In the genomic region with DNA sequence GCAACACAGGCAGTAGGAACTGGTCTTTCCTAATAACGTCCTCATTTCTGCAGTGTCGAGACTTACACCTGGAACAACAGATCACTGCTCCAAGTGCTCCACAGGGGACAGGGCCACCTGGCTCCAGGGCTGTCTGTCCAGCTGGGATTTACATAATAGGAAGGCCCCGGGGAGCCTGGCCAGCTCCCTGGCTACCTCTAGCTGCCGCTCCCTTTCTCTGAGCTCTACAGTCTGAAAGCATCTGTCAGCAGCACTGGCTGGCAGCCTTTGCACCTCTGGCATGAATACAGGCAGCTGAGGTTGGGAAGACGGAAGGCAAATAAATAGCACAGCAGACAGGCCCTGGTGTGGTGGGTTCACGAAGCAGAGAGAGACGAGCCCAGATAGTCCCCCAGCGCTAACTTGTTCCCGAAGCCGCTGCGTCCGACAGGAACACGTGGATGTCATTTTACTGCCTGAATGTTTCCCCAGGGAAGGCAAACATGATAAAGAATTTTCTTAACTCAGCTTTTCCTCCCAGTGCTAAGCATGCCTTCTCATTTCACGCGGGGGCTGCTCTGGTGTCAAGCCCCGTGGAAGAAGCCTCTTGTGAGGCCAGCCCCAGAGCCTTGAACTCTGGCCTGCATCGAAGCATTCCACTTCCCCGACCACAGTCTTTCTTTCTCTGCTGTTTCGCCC, we compare ENCODE assay signal across 11 cellular contexts.
DNase-seq lines count a peak whose midpoint lies in the region; ATAC-seq and TF ChIP-seq lines count a peak whose summit lies in the region.
"Had no signal": no experiment of that assay in that cellular context is flagged by ENCODE, and none has a peak within 500 bp of the region (broad histone marks: within the 10 kb centered on the region; RNA-seq: fewer than 3 reads in every experiment).

No MANE protein-coding gene starts in this region.

- peak; percentile 86 to 89 for ATAC-seq in right cardiac atrium
- no peak for ATAC-seq in PC-3
- no peak for ATAC-seq in activated CD4-positive, alpha-beta T cell treated with anti-CD3 and anti-CD28 coated beads for 36 hours
- ATAC-seq: activated naive CD4-positive, alpha-beta T cell treated with anti-CD3 and anti-CD28 coated beads, Interleukin-2, amount 50 U/mL, for 72 hours had no signal

- H3K36me3 Mint-ChIP-seq in Caco-2 (ENCODE audit: insufficient read depth, unreplicated experiment) (no peaks in the 10 kb centered on the region), CD14-positive monocyte (no peaks in the 10 kb centered on the region)
- H3K36me3 Mint-ChIP-seq in activated CD4-positive, alpha-beta T cell treated with anti-CD3 and anti-CD28 coated beads for 36 hours (ENCODE audit: low read depth), result no peaks in the 10 kb centered on the region
- H3K36me3 Mint-ChIP-seq: activated naive CD4-positive, alpha-beta T cell treated with anti-CD3 and anti-CD28 coated beads, Interleukin-2, amount 50 U/mL, for 72 hours had no signal

- intact Hi-C loops in Caco-2 (cut with micrococcal nuclease; ENCODE audit: unreplicated experiment) (loop anchor here (2.0 kb wide), 1 partner anchor 33 kb away; no protein-coding TSS in a partner anchor), ascending aorta (cut with DNase I) (no loop called here), right cardiac atrium (cut with DNase I) (no loop called here), CD14-positive monocyte (cut with micrococcal nuclease) (no loop called here), PC-3 (cut with micrococcal nuclease) (no loop called here)
- intact Hi-C loops in activated CD4-positive, alpha-beta T cell treated with anti-CD3 and anti-CD28 coated beads for 36 hours (cut with DNase I, micrococcal nuclease), result no loop called here

- H3K14ac ChIP-seq in trophoblast cell (ENCODE audit: low read length), result no peak overlapping the region

- no peaks in the 10 kb centered on the region for H3K36me3 ChIP-seq in Caco-2 (ENCODE audit: control insufficient read depth, insufficient read depth, low read length)
- no peaks in the 10 kb centered on the region for H3K36me3 ChIP-seq in ascending aorta
- no peaks in the 10 kb centered on the region for H3K36me3 ChIP-seq in trophoblast cell (ENCODE audit: control insufficient read depth in 1 of 2, insufficient read depth in 2 of 2, low read length in 2 of 2)
- H3K36me3 ChIP-seq in PC-3 (ENCODE audit: low read depth, low read length), result no peaks in the 10 kb centered on the region

- no peaks in the 10 kb centered on the region for H3K9me2 ChIP-seq in PC-3 (replicated peaks; ENCODE audit: low read length)

- TF ChIP-seq CTCF in Caco-2 (IDR thresholded peaks at IDR 0.05; ENCODE audit: insufficient read depth in 1 of 2, low read depth in 1 of 2, low read length in 1 of 2, severe bottlenecking in 1 of 2, unreplicated experiment in 1 of 2) (no peak), ascending aorta (IDR thresholded peaks at IDR 0.05) (no peak), CD14-positive monocyte (IDR thresholded peaks at IDR 0.05) (no peak), PC-3 (conservative IDR thresholded peaks at IDR 0.05; ENCODE audit: low read depth, low read length) (no peak)

- POLR2A ChIA-PET in Caco-2 (lab: Charles Lee), result interaction anchor here (0.6 kb wide), 1 partner anchor 805 kb away, joined by 4 read pairs; no protein-coding TSS in a partner anchor
- POLR2A ChIA-PET in PC-3 (lab: Charles Lee; ENCODE audit: unreplicated experiment), result no interaction called here
- POLR2A ChIA-PET in activated CD4-positive, alpha-beta T cell treated with anti-CD3 and anti-CD28 coated beads for 36 hours (lab: Charles Lee), result interaction anchor here (0.7 kb wide), 1 partner anchor 219 kb away, joined by 5 read pairs; no protein-coding TSS in a partner anchor

- no peak overlapping the region for H2AK5ac ChIP-seq in trophoblast cell (ENCODE audit: low read length)

- H3K27me3 ChIP-seq in Caco-2 (replicated peaks; ENCODE audit: control insufficient read depth, insufficient read depth, low read length), result no peaks in the 10 kb centered on the region
- no peaks in the 10 kb centered on the region for H3K27me3 ChIP-seq in ascending aorta
- no peaks in the 10 kb centered on the region for H3K27me3 ChIP-seq in right cardiac atrium (ENCODE audit: control insufficient read depth, insufficient read depth)
- H3K27me3 ChIP-seq in trophoblast cell (ENCODE audit: insufficient read depth, low read length), result no peaks in the 10 kb centered on the region
- H3K27me3 ChIP-seq in PC-3 (ENCODE audit: low read length), result peaks cover 20% of the 10 kb centered on the region

- CTCF ChIA-PET in Caco-2 (lab: Charles Lee), result interaction anchor here (1.0 to 1.2 kb wide), 2 partner anchors 36 to 126 kb away, joined by 3 to 4 read pairs; no protein-coding TSS in a partner anchor
- CTCF ChIA-PET in PC-3 (lab: Charles Lee), result no interaction called here
- CTCF ChIA-PET in activated CD4-positive, alpha-beta T cell treated with anti-CD3 and anti-CD28 coated beads for 36 hours (lab: Charles Lee), result interaction anchor here (0.7 kb wide), 1 partner anchor 10 kb away, joined by 3 read pairs; no protein-coding TSS in a partner anchor

- H4K8ac ChIP-seq in trophoblast cell (ENCODE audit: low read depth, low read length), result no peak overlapping the region

- H3K4me2 ChIP-seq in trophoblast cell (ENCODE audit: low read length), result no peak overlapping the region
- no peak overlapping the region for H3K4me2 ChIP-seq in PC-3 (ENCODE audit: low read length)

- H3K9me3 ChIP-seq in Caco-2 (no peaks in the 10 kb centered on the region), ascending aorta (no peaks in the 10 kb centered on the region), right cardiac atrium (ENCODE audit: control insufficient read depth, low read length) (no peaks in the 10 kb centered on the region), trophoblast cell (ENCODE audit: insufficient read depth, low read depth, low read length) (no peaks in the 10 kb centered on the region), PC-3 (ENCODE audit: low read length) (no peaks in the 10 kb centered on the region)

- H3K4me3 Mint-ChIP-seq in Caco-2 (ENCODE audit: unreplicated experiment) (peak overlapping the region; percentile 28), CD14-positive monocyte (no peak overlapping the region)
- H3K4me3 Mint-ChIP-seq in activated CD4-positive, alpha-beta T cell treated with anti-CD3 and anti-CD28 coated beads for 36 hours, result no peak overlapping the region
- H3K4me3 Mint-ChIP-seq: activated B cell treated with CpG ODN at 0.5 μM for 24 hours, B cell had no signal

- peak in 1 of 2 experiments; percentile 38 for DNase-seq in Caco-2
- peak in 1 of 2 donors; percentile 79 for DNase-seq in ascending aorta (ENCODE audit: low spot score in 2 of 2)
- DNase-seq in right cardiac atrium, result peak; percentile 79 to 92 (median 89)
- peak; percentile 79 to 86 for DNase-seq in trophoblast cell
- DNase-seq in CD14-positive monocyte (ENCODE audit: low spot score), result no peak
- no peak for DNase-seq in PC-3
- DNase-seq in stimulated activated CD4-positive, alpha-beta T cell treated with anti-CD3 and anti-CD28 coated beads, Interleukin-4, amount 100 ng/mL, for 4 hours, result no peak
- DNase-seq in activated CD4-positive, alpha-beta T cell treated with anti-CD3 and anti-CD28 coated beads for 36 hours, result no peak
- DNase-seq: activated B cell treated with CpG ODN at 0.5 μM for 24 hours had no signal

- H4K12ac ChIP-seq in trophoblast cell (ENCODE audit: low read depth, low read length), result no peak overlapping the region

- H3K27ac ChIP-seq in ascending aorta (peak overlapping the region; percentile 27 to 56), right cardiac atrium (ENCODE audit: low read length) (peak overlapping the region; percentile 6), trophoblast cell (ENCODE audit: low read depth, low read length) (no peak overlapping the region), PC-3 (ENCODE audit: low read length) (no peak overlapping the region)

- H3K4me3 ChIP-seq in Caco-2 (ENCODE audit: low read depth, low read length) (no peak overlapping the region), ascending aorta (peak overlapping the region in 1 of 2 donors; percentile 51), right cardiac atrium (ENCODE audit: low read length) (no peak overlapping the region), trophoblast cell (ENCODE audit: low read depth, low read length) (no peak overlapping the region), PC-3 (ENCODE audit: low read length) (no peak overlapping the region)

- no peak overlapping the region for H3K4ac ChIP-seq in trophoblast cell (ENCODE audit: low read depth, low read length)

- H4K91ac ChIP-seq in trophoblast cell (ENCODE audit: low read depth, low read length), result no peak overlapping the region

- H3K79me2 ChIP-seq in trophoblast cell (ENCODE audit: control insufficient read depth, insufficient read depth, low read length, poor library complexity) (no peaks in the 10 kb centered on the region), PC-3 (ENCODE audit: low read length) (no peaks in the 10 kb centered on the region)

- WGBS in right cardiac atrium, result 12% methylated on average over 19 of the region's 19 CpGs
- no CpG with 5 or more reads among the region's 19 CpGs for WGBS in trophoblast cell (ENCODE audit: extremely low coverage, insufficient coverage, insufficient read length)

- H3K9me3 Mint-ChIP-seq in Caco-2 (ENCODE audit: unreplicated experiment) (peaks cover 3% of the 10 kb centered on the region), CD14-positive monocyte (peaks cover 0 to 3% (median 0%) of the 10 kb centered on the region in 7 donors)
- H3K9me3 Mint-ChIP-seq in activated CD4-positive, alpha-beta T cell treated with anti-CD3 and anti-CD28 coated beads for 36 hours (ENCODE audit: low read depth), result no peaks in the 10 kb centered on the region
- H3K9me3 Mint-ChIP-seq: activated B cell treated with CpG ODN at 0.5 μM for 24 hours; activated naive CD4-positive, alpha-beta T cell treated with anti-CD3 and anti-CD28 coated beads, Interleukin-2, amount 50 U/mL, for 72 hours had no signal

- H3F3A ChIP-seq in PC-3 (ENCODE audit: low read length, unreplicated experiment), result no peaks in the 10 kb centered on the region

- H3K18ac ChIP-seq in trophoblast cell (ENCODE audit: low read length), result no peak overlapping the region

- no peaks in the 10 kb centered on the region for H3K4me1 ChIP-seq in Caco-2
- peaks cover 0 to 38% of the 10 kb centered on the region in 2 donors for H3K4me1 ChIP-seq in ascending aorta
- peaks cover 17% of the 10 kb centered on the region for H3K4me1 ChIP-seq in right cardiac atrium (ENCODE audit: control insufficient read depth, insufficient read depth, low read length)
- peaks cover 0 to 2% of the 10 kb centered on the region in 2 experiments for H3K4me1 ChIP-seq in trophoblast cell (ENCODE audit: control insufficient read depth in 1 of 2, insufficient read depth in 2 of 2, low read length in 2 of 2)
- no peaks in the 10 kb centered on the region for H3K4me1 ChIP-seq in PC-3 (ENCODE audit: insufficient read depth, low read length)

- no TSS peak for BruUV-seq in Caco-2 (replicated peaks; lab: Mats Ljungman, UMichigan)
- BruUV-seq in PC-3 (replicated peaks; lab: Mats Ljungman, UMichigan), result no TSS peak

- H4K20me1 ChIP-seq in PC-3 (ENCODE audit: low read length), result no peaks in the 10 kb centered on the region

- no peak overlapping the region for H3K9ac ChIP-seq in trophoblast cell (ENCODE audit: low read length)
- no peak overlapping the region for H3K9ac ChIP-seq in PC-3 (ENCODE audit: low read length)

- no peak overlapping the region for H3K23ac ChIP-seq in trophoblast cell (ENCODE audit: low read length)

- no peaks in the 10 kb centered on the region for H3K27me3 Mint-ChIP-seq in Caco-2 (ENCODE audit: insufficient read depth, unreplicated experiment)
- peaks cover 1 to 8% (median 5%) of the 10 kb centered on the region in 3 donors for H3K27me3 Mint-ChIP-seq in CD14-positive monocyte (ENCODE audit: low read depth in 3 of 3)
- peaks cover 3% of the 10 kb centered on the region for H3K27me3 Mint-ChIP-seq in activated CD4-positive, alpha-beta T cell treated with anti-CD3 and anti-CD28 coated beads for 36 hours

- no peak overlapping the region for H2BK12ac ChIP-seq in trophoblast cell (ENCODE audit: low read length)

- H3K79me1 ChIP-seq in trophoblast cell (ENCODE audit: low read length), result no peaks in the 10 kb centered on the region

- H2AFZ ChIP-seq in trophoblast cell (ENCODE audit: insufficient read depth, low read length, poor library complexity) (no peak overlapping the region), PC-3 (ENCODE audit: low read length) (no peak overlapping the region)

- H2BK5ac ChIP-seq in trophoblast cell (ENCODE audit: low read depth, low read length, poor library complexity), result no peak overlapping the region

- H3K27ac Mint-ChIP-seq in Caco-2 (ENCODE audit: unreplicated experiment) (no peak overlapping the region), CD14-positive monocyte (no peak overlapping the region)
- no peak overlapping the region for H3K27ac Mint-ChIP-seq in activated CD4-positive, alpha-beta T cell treated with anti-CD3 and anti-CD28 coated beads for 36 hours
- H3K27ac Mint-ChIP-seq: activated B cell treated with CpG ODN at 0.5 μM for 24 hours; activated naive CD4-positive, alpha-beta T cell treated with anti-CD3 and anti-CD28 coated beads, Interleukin-2, amount 50 U/mL, for 72 hours; B cell had no signal

- H2BK120ac ChIP-seq in trophoblast cell (ENCODE audit: insufficient read depth, low read length, poor library complexity), result no peak overlapping the region

- H3K4me1 Mint-ChIP-seq in Caco-2 (ENCODE audit: low read depth, unreplicated experiment) (no peaks in the 10 kb centered on the region), CD14-positive monocyte (no peaks in the 10 kb centered on the region)
- no peaks in the 10 kb centered on the region for H3K4me1 Mint-ChIP-seq in activated CD4-positive, alpha-beta T cell treated with anti-CD3 and anti-CD28 coated beads for 36 hours
- H3K4me1 Mint-ChIP-seq: activated B cell treated with CpG ODN at 0.5 μM for 24 hours, B cell had no signal

Comparison
In these comparisons a context has a peak if more than half of its experiments do, and no peak if none do; other contexts are left out.
1. DNase-seq: peak in right cardiac atrium (3 of 3) and trophoblast cell (2 of 2); none in CD14-positive monocyte (single experiment), PC-3 (single experiment), stimulated activated CD4-positive, alpha-beta T cell treated with anti-CD3 and anti-CD28 coated beads, Interleukin-4, amount 100 ng/mL, for 4 hours (0 of 2) and activated CD4-positive, alpha-beta T cell treated with anti-CD3 and anti-CD28 coated beads for 36 hours (single experiment).
2. H3K27ac ChIP-seq: peak in ascending aorta (2 of 2) and right cardiac atrium (single experiment); none in trophoblast cell (single experiment) and PC-3 (single experiment).
3. ATAC-seq: peak in right cardiac atrium (2 of 2); none in PC-3 (single experiment) and activated CD4-positive, alpha-beta T cell treated with anti-CD3 and anti-CD28 coated beads for 36 hours (single experiment).